Comparison of ENCODE assay signal across 36 cellular contexts in the genomic region with DNA sequence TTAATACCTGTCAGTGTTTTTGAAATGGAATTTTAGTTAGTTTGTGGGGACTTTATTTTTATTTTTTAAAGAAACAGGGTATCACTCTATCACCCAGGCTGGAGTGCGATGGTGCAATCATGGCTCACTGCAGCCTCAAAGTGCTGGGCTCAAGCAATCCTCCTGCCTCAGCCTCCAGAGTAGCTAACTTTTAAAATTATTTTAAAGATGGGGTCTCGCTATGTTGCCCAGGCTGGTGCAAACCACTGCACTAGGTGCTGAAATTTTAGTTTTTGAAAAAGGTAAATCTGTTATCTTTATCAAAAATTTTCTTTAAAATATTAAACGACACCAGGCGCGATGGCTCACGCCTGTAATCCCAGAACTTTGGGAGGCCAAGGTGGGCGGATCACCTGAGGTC.
"Had no signal": no experiment of that assay in that cellular context is flagged by ENCODE, and none has a peak within 500 bp of the region (broad histone marks: within the 10 kb centered on the region; RNA-seq: fewer than 3 reads in every experiment).

No MANE protein-coding gene starts in this region.

- H3K9me3 ChIP-seq: adrenal gland, body of pancreas, breast epithelium had no signal

- H3K27ac ChIP-seq: adrenal gland, body of pancreas, brain microvascular endothelial cell, WERI-Rb-1 had no signal

- H3K36me3 Mint-ChIP-seq: activated naive CD4-positive, alpha-beta T cell treated with anti-CD3 and anti-CD28 coated beads, Interleukin-2, amount 50 U/mL, for 72 hours had no signal

- FAIRE-seq: astrocyte, colon, TTC549 had no signal

- H3K4me3 ChIP-seq: adrenal gland, body of pancreas, breast epithelium had no signal

- H3K4me3 Mint-ChIP-seq: activated CD4-positive, alpha-beta memory T cell treated with anti-CD3 and anti-CD28 coated beads, Interleukin-2, amount 10 ng/mL, durations not matched to agents 7 days and 5 days; activated CD4-positive, alpha-beta T cell treated with anti-CD3 and anti-CD28 coated beads for 36 hours; activated CD4-positive, alpha-beta T cell treated with anti-CD3 and anti-CD28 coated beads, Interleukin-2, amount 10 ng/mL, durations not matched to agents 7 days and 5 days; activated CD8-positive, alpha-beta memory T cell treated with anti-CD3 and anti-CD28 coated beads, Interleukin-2, amount 10 ng/mL, durations not matched to agents 7 days and 5 days; activated CD8-positive, alpha-beta T cell treated with anti-CD3 and anti-CD28 coated beads, Interleukin-2, amount 10 ng/mL, durations not matched to agents 7 days and 5 days; activated naive CD8-positive, alpha-beta T cell treated with anti-CD3 and anti-CD28 coated beads for 36 hours; activated T-cell treated with anti-CD3 and anti-CD28 coated beads, Interleukin-2, amount 50 U/mL, for 24 hours; T-helper 2 cell treated with Interferon-gamma antibody and Interleukin-4, amounts not matched to agents 5 μg/mL and 100 μg/mL, for 36 hours; WTC11 had no signal

- ATAC-seq: activated CD4-positive, alpha-beta T cell treated with anti-CD3 and anti-CD28 coated beads for 36 hours; activated CD4-positive, CD25-positive, alpha-beta regulatory T cell treated with anti-CD3 and anti-CD28 coated beads, Interleukin-2, amount 50 U/mL, for 24 hours; activated CD8-positive, alpha-beta memory T cell treated with anti-CD3 and anti-CD28 coated beads, Interleukin-2, amount 10 ng/mL, durations not matched to agents 7 days and 5 days; activated CD8-positive, alpha-beta T cell treated with anti-CD3 and anti-CD28 coated beads, Interleukin-2, amount 10 ng/mL, durations not matched to agents 7 days and 5 days; activated naive CD4-positive, alpha-beta T cell treated with anti-CD3 and anti-CD28 coated beads, Interleukin-2, amount 50 U/mL, for 72 hours; body of pancreas; WTC11 had no signal

- H3K27ac Mint-ChIP-seq: activated CD4-positive, alpha-beta memory T cell treated with anti-CD3 and anti-CD28 coated beads, Interleukin-2, amount 10 ng/mL, durations not matched to agents 7 days and 5 days; activated CD4-positive, alpha-beta T cell treated with anti-CD3 and anti-CD28 coated beads for 36 hours; activated CD4-positive, alpha-beta T cell treated with anti-CD3 and anti-CD28 coated beads, Interleukin-2, amount 10 ng/mL, durations not matched to agents 7 days and 5 days; activated CD8-positive, alpha-beta memory T cell treated with anti-CD3 and anti-CD28 coated beads, Interleukin-2, amount 10 ng/mL, durations not matched to agents 7 days and 5 days; activated CD8-positive, alpha-beta T cell treated with anti-CD3 and anti-CD28 coated beads, Interleukin-2, amount 10 ng/mL, durations not matched to agents 7 days and 5 days; activated naive CD8-positive, alpha-beta T cell treated with anti-CD3 and anti-CD28 coated beads for 36 hours; activated T-cell treated with anti-CD3 and anti-CD28 coated beads, Interleukin-2, amount 50 U/mL, for 24 hours; activated T-helper 2 cell treated with anti-CD3 and anti-CD28 coated beads, Interferon-gamma antibody, Interleukin-2, Interleukin-4, amounts not matched to agents 10 μg/mL and 5 μg/mL and 100 μg/mL, durations not matched to agents 14 hours and 24 hours and 36 hours; T-helper 2 cell treated with Interferon-gamma antibody and Interleukin-4, amounts not matched to agents 5 μg/mL and 100 μg/mL, for 36 hours; WTC11 had no signal

- DNase-seq: activated CD4-positive, alpha-beta memory T cell treated with anti-CD3 and anti-CD28 coated beads, Interleukin-2, amount 10 ng/mL, durations not matched to agents 7 days and 5 days; activated CD4-positive, alpha-beta T cell treated with anti-CD3 and anti-CD28 coated beads for 1 hour; activated CD4-positive, alpha-beta T cell treated with anti-CD3 and anti-CD28 coated beads for 36 hours; activated CD4-positive, alpha-beta T cell treated with anti-CD3 and anti-CD28 coated beads for 48 hours; activated CD4-positive, alpha-beta T cell treated with anti-CD3 and anti-CD28 coated beads, Interleukin-2, amount 10 ng/mL, durations not matched to agents 7 days and 5 days; activated CD4-positive, alpha-beta T cell treated with anti-CD3 and anti-CD28 coated beads, Interleukin-2, amount 50 U/mL, for 48 hours; activated CD4-positive, CD25-positive, alpha-beta regulatory T cell; activated CD8-positive, alpha-beta memory T cell treated with anti-CD3 and anti-CD28 coated beads for 24 hours; activated CD8-positive, alpha-beta memory T cell treated with anti-CD3 and anti-CD28 coated beads, Interleukin-2, amount 10 ng/mL, durations not matched to agents 7 days and 5 days; activated CD8-positive, alpha-beta memory T cell treated with anti-CD3 and anti-CD28 coated beads, Interleukin-2, amount 50 U/mL, for 48 hours; activated CD8-positive, alpha-beta T cell treated with anti-CD3 and anti-CD28 coated beads, Interleukin-2, amount 10 ng/mL, durations not matched to agents 7 days and 5 days; activated effector memory CD4-positive, alpha-beta T cell treated with Interleukin-2 at 50 U/mL for 16 hours; activated gamma-delta T cell; activated naive CD4-positive, alpha-beta T cell treated with anti-CD3 and anti-CD28 coated beads, Interleukin-2, amount 50 U/mL, for 16 hours; activated naive CD4-positive, alpha-beta T cell treated with Interleukin-2 at 50 U/mL for 16 hours; activated naive CD8-positive, alpha-beta T cell treated with anti-CD3 and anti-CD28 coated beads for 36 hours; activated T-cell treated with anti-CD3 and anti-CD28 coated beads, Interleukin-2, amount 50 U/mL, for 24 hours; activated T-cell treated with anti-CD3 and anti-CD28 coated beads, Interleukin-2, amount 50 U/mL, for 48 hours; adrenal gland; amniotic stem cell; aorta; body of pancreas; brain microvascular endothelial cell; central memory CD4-positive, alpha-beta T cell; T-helper 2 cell; T-helper 9 cell; WERI-Rb-1 had no signal

- H3K36me3 ChIP-seq: breast epithelium had no signal

- H3K27me3 ChIP-seq: adrenal gland, body of pancreas, brain microvascular endothelial cell, breast epithelium had no signal

- H3K9me3 Mint-ChIP-seq: activated CD4-positive, alpha-beta memory T cell treated with anti-CD3 and anti-CD28 coated beads, Interleukin-2, amount 10 ng/mL, durations not matched to agents 7 days and 5 days; activated CD4-positive, alpha-beta T cell treated with anti-CD3 and anti-CD28 coated beads, Interleukin-2, amount 10 ng/mL, durations not matched to agents 7 days and 5 days; activated naive CD4-positive, alpha-beta T cell treated with anti-CD3 and anti-CD28 coated beads, Interleukin-2, amount 50 U/mL, for 72 hours; activated naive CD8-positive, alpha-beta T cell treated with anti-CD3 and anti-CD28 coated beads for 36 hours; activated T-cell treated with anti-CD3 and anti-CD28 coated beads, Interleukin-2, amount 50 U/mL, for 24 hours; activated T-helper 2 cell treated with anti-CD3 and anti-CD28 coated beads, Interferon-gamma antibody, Interleukin-2, Interleukin-4, amounts not matched to agents 10 μg/mL and 5 μg/mL and 100 μg/mL, durations not matched to agents 14 hours and 24 hours and 36 hours; T-helper 2 cell treated with Interferon-gamma antibody and Interleukin-4, amounts not matched to agents 5 μg/mL and 100 μg/mL, for 36 hours; WTC11 had no signal

- H3K27me3 Mint-ChIP-seq: activated CD4-positive, alpha-beta memory T cell treated with anti-CD3 and anti-CD28 coated beads, Interleukin-2, amount 10 ng/mL, durations not matched to agents 7 days and 5 days; activated CD4-positive, alpha-beta T cell treated with anti-CD3 and anti-CD28 coated beads for 36 hours; activated CD4-positive, alpha-beta T cell treated with anti-CD3 and anti-CD28 coated beads, Interleukin-2, amount 10 ng/mL, durations not matched to agents 7 days and 5 days; activated CD8-positive, alpha-beta memory T cell treated with anti-CD3 and anti-CD28 coated beads, Interleukin-2, amount 10 ng/mL, durations not matched to agents 7 days and 5 days; activated naive CD8-positive, alpha-beta T cell treated with anti-CD3 and anti-CD28 coated beads for 36 hours; activated T-cell treated with anti-CD3 and anti-CD28 coated beads, Interleukin-2, amount 50 U/mL, for 24 hours had no signal
